Comparison of ENCODE assay signal across 8 cellular contexts in the genomic region with DNA sequence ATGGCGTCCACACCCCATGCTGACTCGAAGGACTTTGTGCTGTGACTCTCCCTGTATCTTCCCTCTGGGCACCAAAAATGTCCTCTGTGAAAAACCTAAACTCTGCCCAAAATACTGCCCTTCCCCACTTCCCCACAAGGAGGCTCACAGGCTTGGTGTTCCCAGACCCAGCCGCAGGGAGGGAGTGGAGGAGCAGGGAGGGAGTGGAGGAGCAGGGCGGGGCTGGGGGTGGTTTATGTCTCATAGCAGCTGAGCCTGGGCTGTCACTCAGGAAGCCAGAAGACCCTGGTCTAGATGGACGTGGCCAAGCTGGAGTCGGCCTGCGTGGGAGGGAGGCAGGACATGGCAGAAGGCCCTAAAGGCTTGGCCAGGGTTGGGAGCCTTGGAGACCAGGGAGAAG.
DNase-seq lines count a peak whose midpoint lies in the region; ATAC-seq, FAIRE-seq and TF ChIP-seq lines count a peak whose summit lies in the region.

No MANE protein-coding gene starts in this region.

- H3K4me3 Mint-ChIP-seq in nephron progenitor cell, result no peak overlapping the region

- H3K4me3 ChIP-seq in GM06990 (replicated peaks; ENCODE audit: low read depth, low read length), result no peak overlapping the region
- no peak overlapping the region for H3K4me3 ChIP-seq in bronchial epithelial cell (ENCODE audit: low read depth, low read length)

- H3K9me3 Mint-ChIP-seq in nephron progenitor cell, result peaks cover 9% of the 10 kb centered on the region

- peak; percentile 41 for TF ChIP-seq CTCF in GM06990 (IDR thresholded peaks at IDR 0.05; ENCODE audit: insufficient read depth, low read length, poor library complexity, severe bottlenecking)
- TF ChIP-seq CTCF in bronchial epithelial cell (IDR thresholded peaks at IDR 0.05; ENCODE audit: insufficient read depth, low read length, severe bottlenecking), result peak; percentile 67
- peak; percentile 49 for TF ChIP-seq CTCF in nephron progenitor cell (IDR thresholded peaks at IDR 0.05)

- peaks cover 12% of the 10 kb centered on the region for H3K27me3 Mint-ChIP-seq in nephron progenitor cell (ENCODE audit: low read depth, poor library complexity)

- peaks cover 17% of the 10 kb centered on the region for H3K4me1 Mint-ChIP-seq in nephron progenitor cell

- no peak for FAIRE-seq in bronchial epithelial cell (lab: Jason Lieb, UNC)

- ATAC-seq in HG03095 (IDR thresholded peaks at IDR 0.05; ENCODE audit: unreplicated experiment) (no peak), HG03520 (IDR thresholded peaks at IDR 0.05; ENCODE audit: unreplicated experiment) (no peak)

- DNase-seq in GM06990 (ENCODE audit: extremely low read depth, insufficient read length), result no peak
- DNase-seq in MV-4-11 (lab: John Stamatoyannopoulos, UW), result peak; percentile 45
- DNase-seq in bronchial epithelial cell (ENCODE audit: low read depth), result peak; percentile 53
- peak; percentile 76 for DNase-seq in nephron progenitor cell
- DNase-seq in NK-92 treated with Interleukin-12 subunit alpha and Interleukin-12 subunit beta, amount 100 ng/mL, for 24 hours (lab: John Stamatoyannopoulos, UW), result no peak
- DNase-seq in activated T-cell treated with anti-CD3 and anti-CD28 coated beads for 4 hours, result no peak

- peaks cover 2% of the 10 kb centered on the region for H3K27me3 ChIP-seq in GM06990 (replicated peaks; ENCODE audit: control insufficient read depth, insufficient read depth, low read length)
- peaks cover 3% of the 10 kb centered on the region for H3K27me3 ChIP-seq in bronchial epithelial cell (ENCODE audit: control insufficient read depth, insufficient read depth, low read length)

- no peak overlapping the region for H3K27ac Mint-ChIP-seq in nephron progenitor cell

- peaks cover 6% of the 10 kb centered on the region for H3K36me3 Mint-ChIP-seq in nephron progenitor cell (ENCODE audit: low read depth)

- H3K36me3 ChIP-seq in GM06990 (ENCODE audit: control insufficient read depth, insufficient read depth, low read length) (no peaks in the 10 kb centered on the region), bronchial epithelial cell (ENCODE audit: control insufficient read depth, insufficient read depth, low read length) (no peaks in the 10 kb centered on the region)

Comparison
In these comparisons a context has a peak if more than half of its experiments do, and no peak if none do; other contexts are left out.
1. DNase-seq: peak in MV-4-11 (single experiment), bronchial epithelial cell (single experiment) and nephron progenitor cell (single experiment); none in GM06990 (single experiment), NK-92 treated with Interleukin-12 subunit alpha and Interleukin-12 subunit beta, amount 100 ng/mL, for 24 hours (single experiment) and activated T-cell treated with anti-CD3 and anti-CD28 coated beads for 4 hours (single experiment).
2. Peak in every context shown above with its lines, with median percentiles within 50 percentile points of each other: CTCF ChIP-seq.